In the genomic region with DNA sequence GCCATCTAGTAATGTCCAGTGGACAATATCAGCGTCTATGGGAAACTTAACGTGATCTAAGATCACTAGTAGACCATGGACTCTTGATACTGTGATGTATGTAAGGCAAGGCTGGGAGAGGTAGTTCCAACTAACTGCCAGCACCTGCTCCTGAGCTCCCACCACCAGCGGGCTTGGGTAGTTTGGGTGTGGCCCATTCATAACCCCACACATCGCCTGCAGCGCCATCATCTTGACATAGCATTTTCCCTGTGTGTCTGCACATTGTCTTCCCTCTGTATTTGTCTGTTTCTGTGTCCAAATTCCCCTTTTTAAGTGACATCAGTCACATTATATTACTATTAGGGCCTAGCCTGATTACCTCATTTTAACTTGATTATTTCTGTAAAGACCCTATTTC, we compare ENCODE assay signal across 1 cellular context.
TF ChIP-seq lines count a peak whose summit lies in the region.

No MANE protein-coding gene starts in this region.

TF ChIP-seq in IMR-90, 13 proteins besides CTCF, POLR2A, EP300 and RAD21:
- TF ChIP-seq MXI1 (IDR thresholded peaks at IDR 0.05; ENCODE audit: borderline replicate concordance, low read depth, low read length) (no peak), FOS (IDR thresholded peaks at IDR 0.05; ENCODE audit: low read depth, low read length) (no peak)
- TF ChIP-seq, protein P1, sequence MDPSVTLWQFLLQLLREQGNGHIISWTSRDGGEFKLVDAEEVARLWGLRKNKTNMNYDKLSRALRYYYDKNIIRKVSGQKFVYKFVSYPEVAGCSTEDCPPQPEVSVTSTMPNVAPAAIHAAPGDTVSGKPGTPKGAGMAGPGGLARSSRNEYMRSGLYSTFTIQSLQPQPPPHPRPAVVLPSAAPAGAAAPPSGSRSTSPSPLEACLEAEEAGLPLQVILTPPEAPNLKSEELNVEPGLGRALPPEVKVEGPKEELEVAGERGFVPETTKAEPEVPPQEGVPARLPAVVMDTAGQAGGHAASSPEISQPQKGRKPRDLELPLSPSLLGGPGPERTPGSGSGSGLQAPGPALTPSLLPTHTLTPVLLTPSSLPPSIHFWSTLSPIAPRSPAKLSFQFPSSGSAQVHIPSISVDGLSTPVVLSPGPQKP (IDR thresholded peaks at IDR 0.05; ENCODE audit: borderline replicate concordance, low read depth, low read length), result no peak
